In the genomic region with DNA sequence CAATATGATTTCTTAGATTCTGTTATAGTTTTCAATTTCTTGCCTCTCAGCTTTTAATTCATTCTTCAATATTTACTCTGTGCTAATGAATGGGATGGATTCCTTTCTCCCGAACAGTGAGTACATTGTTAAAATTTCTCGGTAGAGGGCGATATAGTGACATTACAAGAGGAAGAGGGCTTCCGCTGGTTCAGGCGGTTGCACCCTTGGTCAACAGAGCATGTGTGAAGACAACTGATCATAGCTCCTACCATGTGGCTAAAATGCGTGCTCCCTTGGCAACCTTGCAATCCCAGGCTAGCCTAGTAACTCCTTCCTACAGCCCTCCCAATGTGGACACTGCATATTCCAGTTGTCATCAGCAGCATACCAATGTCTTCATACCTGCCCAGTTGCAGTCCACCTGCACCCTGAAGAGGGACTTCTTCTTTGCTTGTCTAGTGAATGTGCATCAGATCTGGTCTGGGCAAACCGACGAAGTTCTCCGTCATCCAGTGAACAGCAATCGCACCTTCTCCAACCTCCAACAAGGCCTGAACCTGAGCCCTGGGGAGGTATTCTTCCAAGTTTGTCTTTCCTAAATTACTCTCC, we compare ENCODE assay signal across 12 cellular contexts.
DNase-seq lines count a peak whose midpoint lies in the region; ATAC-seq and TF ChIP-seq lines count a peak whose summit lies in the region.
"Had no signal": no experiment of that assay in that cellular context is flagged by ENCODE, and none has a peak within 500 bp of the region (broad histone marks: within the 10 kb centered on the region; RNA-seq: fewer than 3 reads in every experiment).

No MANE protein-coding gene starts in this region.

- no peak for TF ChIP-seq CTCF in CD14-positive monocyte (IDR thresholded peaks at IDR 0.05)

- intact Hi-C loops in CD14-positive monocyte (cut with micrococcal nuclease) = no loop called here

- no peaks in the 10 kb centered on the region for H3K36me3 Mint-ChIP-seq in CD14-positive monocyte
- H3K36me3 Mint-ChIP-seq: naive thymus-derived CD8-positive, alpha-beta T cell had no signal

- H3K4me3 Mint-ChIP-seq in CD14-positive monocyte = no peak overlapping the region
- H3K4me3 Mint-ChIP-seq: dendritic cell treated with granulocyte-macrophage colony-stimulating factor and Interleukin-4, amounts not matched to agents 40 ng/mL and 50 ng/mL, for 4 days; naive thymus-derived CD8-positive, alpha-beta T cell had no signal

- H3K27me3 Mint-ChIP-seq in CD14-positive monocyte (ENCODE audit: low read depth in 3 of 3) = no peaks in the 10 kb centered on the region
- H3K27me3 Mint-ChIP-seq: dendritic cell treated with granulocyte-macrophage colony-stimulating factor and Interleukin-4, amounts not matched to agents 40 ng/mL and 50 ng/mL, for 4 days; naive thymus-derived CD8-positive, alpha-beta T cell had no signal

- H3K9me3 Mint-ChIP-seq in CD14-positive monocyte = peaks cover 0 to 6% (median 2%) of the 10 kb centered on the region in 7 donors

- peak; percentile 16 for DNase-seq in DMS53 treated with DMSO at 0.1 percent for 48 hours (lab: John Stamatoyannopoulos, UW; ENCODE audit: unreplicated experiment)
- DNase-seq in UCSD-AML1 (lab: John Stamatoyannopoulos, UW; ENCODE audit: unreplicated experiment) = peak; percentile 14
- DNase-seq in medulla oblongata (ENCODE audit: extremely low spot score) = peak; percentile 39
- no peak for DNase-seq in DMS 273 (lab: John Stamatoyannopoulos, UW; ENCODE audit: unreplicated experiment)
- DNase-seq in germinal center (ENCODE audit: low spot score) = no peak
- no peak for DNase-seq in NCI-H2196 (lab: John Stamatoyannopoulos, UW; ENCODE audit: unreplicated experiment)
- no peak for DNase-seq in CD14-positive monocyte (ENCODE audit: low spot score)
- DNase-seq: activated CD4-positive, CD25-positive, alpha-beta regulatory T cell; naive thymus-derived CD8-positive, alpha-beta T cell; stimulated activated naive CD4-positive, alpha-beta T cell treated with Interleukin-2 at 50 U/mL for 16 hours had no signal

- ATAC-seq in HG03025 (IDR thresholded peaks at IDR 0.05; ENCODE audit: low FRiP score, unreplicated experiment) = peak; percentile 73
- ATAC-seq: naive thymus-derived CD8-positive, alpha-beta T cell had no signal

- H3K27ac Mint-ChIP-seq in CD14-positive monocyte = peak overlapping the region in 1 of 7 donors; percentile 16
- H3K27ac Mint-ChIP-seq: dendritic cell treated with granulocyte-macrophage colony-stimulating factor and Interleukin-4, amounts not matched to agents 40 ng/mL and 50 ng/mL, for 4 days had no signal

- H3K4me1 Mint-ChIP-seq in CD14-positive monocyte = no peaks in the 10 kb centered on the region
- H3K4me1 Mint-ChIP-seq: naive thymus-derived CD8-positive, alpha-beta T cell had no signal

Comparison
In these comparisons a context has a peak if more than half of its experiments do, and no peak if none do; other contexts are left out.
1. DNase-seq: peak in DMS53 treated with DMSO at 0.1 percent for 48 hours (single experiment), UCSD-AML1 (single experiment) and medulla oblongata (single experiment); none in DMS 273 (single experiment), germinal center (single experiment), NCI-H2196 (single experiment) and CD14-positive monocyte (single experiment).